23 cellular contexts compared by ENCODE assay signal in genomic region chr6:20647585-20647984, GRCh38.
"Had no signal": no experiment of that assay in that cellular context is flagged by ENCODE, and none has a peak within 500 bp of the region (broad histone marks: within the 10 kb centered on the region; RNA-seq: fewer than 3 reads in every experiment).

No MANE protein-coding gene starts in this region.

- H3K27me3 Mint-ChIP-seq: activated B cell treated with CpG ODN at 0.5 μM for 24 hours; activated CD8-positive, alpha-beta memory T cell treated with anti-CD3 and anti-CD28 coated beads, Interleukin-2, amount 10 ng/mL, durations not matched to agents 7 days and 5 days; activated naive CD8-positive, alpha-beta T cell treated with anti-CD3 and anti-CD28 coated beads, Interleukin-2, amount 10 ng/mL, durations not matched to agents 7 days and 5 days; natural killer cell treated with Interleukin-12 subunit alpha and Interleukin-12 subunit beta and Interleukin-15 and Interleukin-18, amount 100 ng/mL, for 72 hours; stimulated activated naive CD8-positive, alpha-beta T cell treated with anti-CD3 and anti-CD28 coated beads, Interleukin-15, Interleukin-2, amounts not matched to agents 100 ng/mL and 50 ng/mL, for 24 hours; type B pancreatic cell had no signal

- H3K4me3 Mint-ChIP-seq: activated B cell treated with CpG ODN at 0.5 μM for 24 hours; activated CD8-positive, alpha-beta memory T cell treated with anti-CD3 and anti-CD28 coated beads, Interleukin-2, amount 10 ng/mL, durations not matched to agents 7 days and 5 days; activated CD8-positive, alpha-beta T cell treated with anti-CD3 and anti-CD28 coated beads, Interleukin-2, amount 10 ng/mL, durations not matched to agents 7 days and 5 days; activated naive CD8-positive, alpha-beta T cell treated with anti-CD3 and anti-CD28 coated beads, Interleukin-2, amount 10 ng/mL, durations not matched to agents 7 days and 5 days; activated T-cell treated with anti-CD3 and anti-CD28 coated beads, Interleukin-2, amount 50 U/mL, for 72 hours; endodermal cell; natural killer cell treated with Interleukin-12 subunit alpha and Interleukin-12 subunit beta and Interleukin-15 and Interleukin-18, amount 100 ng/mL, for 72 hours; stimulated activated naive CD8-positive, alpha-beta T cell treated with anti-CD3 and anti-CD28 coated beads, Interleukin-15, Interleukin-2, amounts not matched to agents 100 ng/mL and 50 ng/mL, for 24 hours; T-helper 2 cell treated with Interferon-gamma antibody and Interleukin-4, amounts not matched to agents 5 μg/mL and 100 μg/mL, for 36 hours; type B pancreatic cell had no signal

- DNase-seq: activated B cell treated with CpG ODN at 0.5 μM for 24 hours; activated CD8-positive, alpha-beta memory T cell treated with anti-CD3 and anti-CD28 coated beads, Interleukin-2, amount 10 ng/mL, durations not matched to agents 7 days and 5 days; activated CD8-positive, alpha-beta T cell treated with anti-CD3 and anti-CD28 coated beads, Interleukin-2, amount 10 ng/mL, durations not matched to agents 7 days and 5 days; activated naive CD4-positive, alpha-beta T cell treated with Interleukin-2 at 50 U/mL for 16 hours; activated naive CD8-positive, alpha-beta T cell treated with anti-CD3 and anti-CD28 coated beads, Interleukin-2, amount 10 ng/mL, durations not matched to agents 7 days and 5 days; activated T-cell treated with anti-CD3 and anti-CD28 coated beads for 4 hours; activated T-cell treated with anti-CD3 and anti-CD28 coated beads, Interleukin-2, amount 50 U/mL, for 72 hours; amniotic stem cell; caudate nucleus; cortex of kidney; endodermal cell; foreskin melanocyte; islet precursor cell; left cardiac atrium; left ventricle myocardium superior; mucosa of descending colon; right lobe of liver; stimulated activated CD4-positive, alpha-beta T cell treated with anti-CD3 and anti-CD28 coated beads, Interleukin-2, amount 100 ng/mL, for 48 hours; substantia nigra had no signal

- ATAC-seq: activated CD8-positive, alpha-beta memory T cell treated with anti-CD3 and anti-CD28 coated beads, Interleukin-2, amount 10 ng/mL, durations not matched to agents 7 days and 5 days; activated CD8-positive, alpha-beta T cell treated with anti-CD3 and anti-CD28 coated beads, Interleukin-2, amount 10 ng/mL, durations not matched to agents 7 days and 5 days; activated T-cell treated with anti-CD3 and anti-CD28 coated beads, Interleukin-2, amount 50 U/mL, for 72 hours; left cardiac atrium; left ventricle myocardium superior; mucosa of descending colon; natural killer cell treated with Interleukin-12 subunit alpha and Interleukin-12 subunit beta and Interleukin-15 and Interleukin-18, amount 100 ng/mL, for 72 hours; right lobe of liver had no signal

- H3K27ac Mint-ChIP-seq: activated B cell treated with CpG ODN at 0.5 μM for 24 hours; activated CD8-positive, alpha-beta memory T cell treated with anti-CD3 and anti-CD28 coated beads, Interleukin-2, amount 10 ng/mL, durations not matched to agents 7 days and 5 days; activated CD8-positive, alpha-beta T cell treated with anti-CD3 and anti-CD28 coated beads, Interleukin-2, amount 10 ng/mL, durations not matched to agents 7 days and 5 days; activated naive CD8-positive, alpha-beta T cell treated with anti-CD3 and anti-CD28 coated beads, Interleukin-2, amount 10 ng/mL, durations not matched to agents 7 days and 5 days; activated T-cell treated with anti-CD3 and anti-CD28 coated beads, Interleukin-2, amount 50 U/mL, for 72 hours; endodermal cell; natural killer cell treated with Interleukin-12 subunit alpha and Interleukin-12 subunit beta and Interleukin-15 and Interleukin-18, amount 100 ng/mL, for 72 hours; stimulated activated naive CD8-positive, alpha-beta T cell treated with anti-CD3 and anti-CD28 coated beads, Interleukin-15, Interleukin-2, amounts not matched to agents 100 ng/mL and 50 ng/mL, for 24 hours; T-helper 2 cell treated with Interferon-gamma antibody and Interleukin-4, amounts not matched to agents 5 μg/mL and 100 μg/mL, for 36 hours; type B pancreatic cell had no signal

- H3K9me3 Mint-ChIP-seq: activated naive CD8-positive, alpha-beta T cell treated with anti-CD3 and anti-CD28 coated beads, Interleukin-2, amount 10 ng/mL, durations not matched to agents 7 days and 5 days; endodermal cell; natural killer cell treated with Interleukin-12 subunit alpha and Interleukin-12 subunit beta and Interleukin-15 and Interleukin-18, amount 100 ng/mL, for 72 hours; stimulated activated naive CD8-positive, alpha-beta T cell treated with anti-CD3 and anti-CD28 coated beads, Interleukin-15, Interleukin-2, amounts not matched to agents 100 ng/mL and 50 ng/mL, for 24 hours; type B pancreatic cell had no signal
